ENCODE assay signal across 15 cellular contexts in the genomic region with DNA sequence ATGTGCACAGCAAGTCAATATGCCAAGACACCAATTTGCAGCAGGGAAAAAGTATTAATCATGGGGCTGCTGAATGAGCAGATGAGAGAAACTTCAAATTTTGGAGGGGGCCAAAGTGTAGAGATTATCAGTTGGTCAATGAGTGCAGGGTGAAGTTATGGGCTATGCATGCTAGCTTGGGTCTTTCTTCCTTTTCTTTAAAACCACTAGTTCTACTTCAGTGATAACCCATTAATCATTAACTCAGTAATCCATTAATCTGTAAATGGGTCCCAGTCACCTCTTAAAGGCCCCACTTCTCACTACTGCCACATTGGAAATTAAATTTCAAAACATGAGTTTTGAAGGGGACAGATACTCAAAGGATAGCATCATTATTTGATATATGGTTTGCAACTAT.
DNase-seq lines count a peak whose midpoint lies in the region; ATAC-seq and TF ChIP-seq lines count a peak whose summit lies in the region.
"Had no signal": no experiment of that assay in that cellular context is flagged by ENCODE, and none has a peak within 500 bp of the region (broad histone marks: within the 10 kb centered on the region; RNA-seq: fewer than 3 reads in every experiment).

No MANE protein-coding gene starts in this region.

- no peaks in the 10 kb centered on the region for H3K9me3 ChIP-seq in heart left ventricle

- TF ChIP-seq POLR2A in heart left ventricle (IDR thresholded peaks at IDR 0.05), result no peak

- H3K4me3 ChIP-seq in heart left ventricle, result no peak overlapping the region
- H3K4me3 ChIP-seq: smooth muscle cell had no signal

- TF ChIP-seq CTCF in heart left ventricle (IDR thresholded peaks at IDR 0.05), result no peak

- DNase-seq in ACHN (peak; percentile 58), NCI-H2227 treated with DMSO at 0.1 percent for 48 hours (lab: John Stamatoyannopoulos, UW) (no peak), heart left ventricle (no peak)
- no peak for DNase-seq in activated CD8-positive, alpha-beta memory T cell treated with anti-CD3 and anti-CD28 coated beads, Interleukin-2, amount 50 U/mL, for 4 hours
- no peak for DNase-seq in activated CD8-positive, alpha-beta memory T cell treated with anti-CD3 and anti-CD28 coated beads, Interleukin-2, amount 50 U/mL, for 48 hours
- DNase-seq: activated naive CD8-positive, alpha-beta T cell treated with anti-CD3 and anti-CD28 coated beads, Interleukin-2, amount 10 ng/mL, durations not matched to agents 7 days and 5 days; DND-41; hippocampal formation; SHP77 treated with DMSO at 0.1 percent for 48 hours had no signal

- intact Hi-C loops in heart left ventricle (cut with DNase I), result no loop called here

- ATAC-seq in GM19397 (IDR thresholded peaks at IDR 0.05; ENCODE audit: unreplicated experiment), result peak; percentile 88
- ATAC-seq in HG02870 (IDR thresholded peaks at IDR 0.05; ENCODE audit: unreplicated experiment), result peak; percentile 75
- ATAC-seq in HG03521 (IDR thresholded peaks at IDR 0.05; ENCODE audit: unreplicated experiment), result peak; percentile 82
- ATAC-seq in heart left ventricle, result no peak

- H3K4me1 ChIP-seq in heart left ventricle, result no peaks in the 10 kb centered on the region

- in situ Hi-C loops in ACHN (cut with HindIII; ENCODE audit: low pct_ligation_motif_present, low pct_unique_long_range_greater_than_20kb, low sequenced_read_pairs), result no loop called here

- H3K36me3 ChIP-seq in heart left ventricle, result no peaks in the 10 kb centered on the region

- no peaks in the 10 kb centered on the region for H3K27me3 ChIP-seq in heart left ventricle

- H3K27ac ChIP-seq in heart left ventricle, result no peak overlapping the region
- H3K27ac ChIP-seq: 22Rv1, KMS-11 had no signal

Comparison
In these comparisons a context has a peak if more than half of its experiments do, and no peak if none do; other contexts are left out.
1. ATAC-seq: peak in GM19397 (single experiment), HG02870 (single experiment) and HG03521 (single experiment); none in heart left ventricle (0 of 4).